In the genomic region with DNA sequence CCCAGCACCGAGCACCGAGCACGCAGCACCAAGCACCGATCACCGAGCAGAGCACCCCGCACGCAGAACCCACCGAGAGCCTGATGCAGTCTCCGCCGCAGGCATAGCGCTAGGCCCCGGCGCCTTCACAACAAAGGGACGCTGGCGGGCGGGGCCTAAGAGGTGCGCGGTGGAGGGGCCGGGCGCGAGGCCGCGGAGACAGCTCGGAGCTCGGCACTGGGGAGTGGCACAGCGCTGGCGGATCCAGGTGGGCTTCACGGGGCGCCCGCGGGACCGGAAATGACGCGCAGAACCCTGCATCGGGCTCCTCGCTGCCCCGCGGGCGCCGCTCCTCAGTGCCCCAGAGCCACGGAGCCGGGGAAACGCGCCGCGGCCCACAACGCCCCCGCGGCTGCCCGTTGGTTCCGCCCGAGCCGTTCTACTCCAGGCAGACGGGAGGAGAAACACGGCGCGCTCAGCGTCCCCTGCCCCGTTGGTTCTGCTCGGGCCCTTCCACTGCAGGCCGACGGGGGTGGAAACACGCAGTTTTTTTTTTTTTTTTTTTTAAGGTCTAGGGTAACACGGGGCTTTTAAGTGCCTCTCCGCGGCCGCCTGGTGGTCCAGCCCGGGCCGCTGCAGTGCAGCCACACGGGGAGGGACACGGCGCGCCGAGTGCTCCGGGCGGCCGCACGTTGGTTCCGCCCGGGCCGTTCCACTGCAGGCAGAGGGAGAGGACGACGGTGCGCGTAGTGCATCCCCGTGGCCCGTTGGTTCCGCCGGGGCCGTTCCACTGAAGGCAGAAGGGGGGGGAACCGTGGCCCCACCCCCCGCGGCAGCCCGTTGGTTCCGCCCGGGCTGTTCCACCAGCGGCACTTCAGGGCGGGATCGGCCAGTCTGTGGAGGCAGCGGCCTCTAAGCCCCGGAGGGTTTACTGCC, we compare ENCODE assay signal across 1 cellular context.
TF ChIP-seq lines count a peak whose summit lies in the region.

No MANE protein-coding gene starts in this region.

TF ChIP-seq in HepG2, 621 proteins besides CTCF, POLR2A, EP300 and RAD21 (continued from another document and continues in another):
- TF ChIP-seq ZNF687 (CRISPR knock-in tag; IDR thresholded peaks at IDR 0.05) (peak; percentile 48; the same call in 1 of the 2 replicates), SPEN (CRISPR knock-in tag; IDR thresholded peaks at IDR 0.05; ENCODE audit: low read depth) (0 out of 2 replicates have a peak, but pooled peaks have one; percentile 11), BRD4 (CRISPR knock-in tag; IDR thresholded peaks at IDR 0.05) (0 out of 2 replicates have a peak, but pooled peaks have one; percentile 34), POGZ (CRISPR knock-in tag; IDR thresholded peaks at IDR 0.05) (peak; percentile 28; the same call in 1 of the 2 replicates), ZSCAN9 (CRISPR knock-in tag; IDR thresholded peaks at IDR 0.05; ENCODE audit: borderline replicate concordance) (peak; percentile 75; the same call in 1 of the 2 replicates), NFIC (IDR thresholded peaks at IDR 0.05; ENCODE audit: low read length) (peak; percentile 43; the same call in 1 of the 2 replicates), HOXA3 (CRISPR knock-in tag; IDR thresholded peaks at IDR 0.05) (peak; percentile 55; the same call in 1 of the 2 replicates), ZSCAN21 (CRISPR knock-in tag; IDR thresholded peaks at IDR 0.05; ENCODE audit: borderline replicate concordance) (peak; percentile 100), ZFX (CRISPR knock-in tag; IDR thresholded peaks at IDR 0.05; ENCODE audit: low read depth) (peak; percentile 70), TARDBP (CRISPR knock-in tag; IDR thresholded peaks at IDR 0.05) (peak; percentile 44; the same call in 1 of the 2 replicates), SALL1 (CRISPR knock-in tag; IDR thresholded peaks at IDR 0.05) (0 out of 2 replicates have a peak, but pooled peaks have one; percentile 35), NAIF1 (CRISPR knock-in tag; IDR thresholded peaks at IDR 0.05; ENCODE audit: borderline replicate concordance) (peak; percentile 92), HDAC1 (CRISPR knock-in tag; IDR thresholded peaks at IDR 0.05) (peak; percentile 39; the same call in 1 of the 2 replicates), KDM2A (CRISPR knock-in tag; IDR thresholded peaks at IDR 0.05; ENCODE audit: borderline replicate concordance, low read depth) (peak; percentile 46; the same call in 1 of the 2 replicates), ZNF777 (CRISPR knock-in tag; IDR thresholded peaks at IDR 0.05) (peak; percentile 31; the same call in 1 of the 2 replicates), NONO (IDR thresholded peaks at IDR 0.05) (peak; percentile 95; the same call in 1 of the 2 replicates), NONO (CRISPR knock-in tag; conservative IDR thresholded peaks at IDR 0.05) (peak; percentile 38; the same call in 1 of the 2 replicates), SAP130 (CRISPR knock-in tag; IDR thresholded peaks at IDR 0.05; ENCODE audit: low read depth) (peak; percentile 55), ELF1 (CRISPR knock-in tag; IDR thresholded peaks at IDR 0.05) (0 out of 2 replicates have a peak, but pooled peaks have one; percentile 21), ARID4A (CRISPR knock-in tag; IDR thresholded peaks at IDR 0.05; ENCODE audit: borderline replicate concordance) (peak; percentile 23; the same call in 1 of the 2 replicates), HOXA5 (CRISPR knock-in tag; IDR thresholded peaks at IDR 0.05) (0 out of 2 replicates have a peak, but pooled peaks have one; percentile 3), PHF21A (CRISPR knock-in tag; IDR thresholded peaks at IDR 0.05) (0 out of 2 replicates have a peak, but pooled peaks have one; percentile 30), POLR2G (IDR thresholded peaks at IDR 0.05; ENCODE audit: low read depth, low read length) (peak; percentile 53), BHLHE40 (IDR thresholded peaks at IDR 0.05; ENCODE audit: low read length) (peak; percentile 89), PRDM10 (CRISPR knock-in tag; IDR thresholded peaks at IDR 0.05; ENCODE audit: low read depth) (peak; percentile 97), HNRNPLL (IDR thresholded peaks at IDR 0.05; ENCODE audit: low read depth, low read length, poor library complexity, severe bottlenecking) (peak; percentile 82), MED1 (CRISPR knock-in tag; IDR thresholded peaks at IDR 0.05) (peak; percentile 22; the same call in 1 of the 2 replicates), GATAD1 (CRISPR knock-in tag; IDR thresholded peaks at IDR 0.05) (peak; percentile 53)
- TF ChIP-seq, protein P1, sequence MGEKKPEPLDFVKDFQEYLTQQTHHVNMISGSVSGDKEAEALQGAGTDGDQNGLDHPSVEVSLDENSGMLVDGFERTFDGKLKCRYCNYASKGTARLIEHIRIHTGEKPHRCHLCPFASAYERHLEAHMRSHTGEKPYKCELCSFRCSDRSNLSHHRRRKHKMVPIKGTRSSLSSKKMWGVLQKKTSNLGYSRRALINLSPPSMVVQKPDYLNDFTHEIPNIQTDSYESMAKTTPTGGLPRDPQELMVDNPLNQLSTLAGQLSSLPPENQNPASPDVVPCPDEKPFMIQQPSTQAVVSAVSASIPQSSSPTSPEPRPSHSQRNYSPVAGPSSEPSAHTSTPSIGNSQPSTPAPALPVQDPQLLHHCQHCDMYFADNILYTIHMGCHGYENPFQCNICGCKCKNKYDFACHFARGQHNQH (CRISPR knock-in tag; IDR thresholded peaks at IDR 0.05) = peak; percentile 56; the same call in 1 of the 2 replicates
- TF ChIP-seq, protein P2, sequence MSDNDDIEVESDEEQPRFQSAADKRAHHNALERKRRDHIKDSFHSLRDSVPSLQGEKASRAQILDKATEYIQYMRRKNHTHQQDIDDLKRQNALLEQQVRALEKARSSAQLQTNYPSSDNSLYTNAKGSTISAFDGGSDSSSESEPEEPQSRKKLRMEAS (IDR thresholded peaks at IDR 0.05) = peak; percentile 64
- TF ChIP-seq, protein P3, sequence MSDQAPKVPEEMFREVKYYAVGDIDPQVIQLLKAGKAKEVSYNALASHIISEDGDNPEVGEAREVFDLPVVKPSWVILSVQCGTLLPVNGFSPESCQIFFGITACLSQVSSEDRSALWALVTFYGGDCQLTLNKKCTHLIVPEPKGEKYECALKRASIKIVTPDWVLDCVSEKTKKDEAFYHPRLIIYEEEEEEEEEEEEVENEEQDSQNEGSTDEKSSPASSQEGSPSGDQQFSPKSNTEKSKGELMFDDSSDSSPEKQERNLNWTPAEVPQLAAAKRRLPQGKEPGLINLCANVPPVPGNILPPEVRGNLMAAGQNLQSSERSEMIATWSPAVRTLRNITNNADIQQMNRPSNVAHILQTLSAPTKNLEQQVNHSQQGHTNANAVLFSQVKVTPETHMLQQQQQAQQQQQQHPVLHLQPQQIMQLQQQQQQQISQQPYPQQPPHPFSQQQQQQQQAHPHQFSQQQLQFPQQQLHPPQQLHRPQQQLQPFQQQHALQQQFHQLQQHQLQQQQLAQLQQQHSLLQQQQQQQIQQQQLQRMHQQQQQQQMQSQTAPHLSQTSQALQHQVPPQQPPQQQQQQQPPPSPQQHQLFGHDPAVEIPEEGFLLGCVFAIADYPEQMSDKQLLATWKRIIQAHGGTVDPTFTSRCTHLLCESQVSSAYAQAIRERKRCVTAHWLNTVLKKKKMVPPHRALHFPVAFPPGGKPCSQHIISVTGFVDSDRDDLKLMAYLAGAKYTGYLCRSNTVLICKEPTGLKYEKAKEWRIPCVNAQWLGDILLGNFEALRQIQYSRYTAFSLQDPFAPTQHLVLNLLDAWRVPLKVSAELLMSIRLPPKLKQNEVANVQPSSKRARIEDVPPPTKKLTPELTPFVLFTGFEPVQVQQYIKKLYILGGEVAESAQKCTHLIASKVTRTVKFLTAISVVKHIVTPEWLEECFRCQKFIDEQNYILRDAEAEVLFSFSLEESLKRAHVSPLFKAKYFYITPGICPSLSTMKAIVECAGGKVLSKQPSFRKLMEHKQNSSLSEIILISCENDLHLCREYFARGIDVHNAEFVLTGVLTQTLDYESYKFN (CRISPR knock-in tag; conservative IDR thresholded peaks at IDR 0.05) = 0 out of 2 replicates have a peak, but pooled peaks have one; percentile 14
- TF ChIP-seq, protein P4, sequence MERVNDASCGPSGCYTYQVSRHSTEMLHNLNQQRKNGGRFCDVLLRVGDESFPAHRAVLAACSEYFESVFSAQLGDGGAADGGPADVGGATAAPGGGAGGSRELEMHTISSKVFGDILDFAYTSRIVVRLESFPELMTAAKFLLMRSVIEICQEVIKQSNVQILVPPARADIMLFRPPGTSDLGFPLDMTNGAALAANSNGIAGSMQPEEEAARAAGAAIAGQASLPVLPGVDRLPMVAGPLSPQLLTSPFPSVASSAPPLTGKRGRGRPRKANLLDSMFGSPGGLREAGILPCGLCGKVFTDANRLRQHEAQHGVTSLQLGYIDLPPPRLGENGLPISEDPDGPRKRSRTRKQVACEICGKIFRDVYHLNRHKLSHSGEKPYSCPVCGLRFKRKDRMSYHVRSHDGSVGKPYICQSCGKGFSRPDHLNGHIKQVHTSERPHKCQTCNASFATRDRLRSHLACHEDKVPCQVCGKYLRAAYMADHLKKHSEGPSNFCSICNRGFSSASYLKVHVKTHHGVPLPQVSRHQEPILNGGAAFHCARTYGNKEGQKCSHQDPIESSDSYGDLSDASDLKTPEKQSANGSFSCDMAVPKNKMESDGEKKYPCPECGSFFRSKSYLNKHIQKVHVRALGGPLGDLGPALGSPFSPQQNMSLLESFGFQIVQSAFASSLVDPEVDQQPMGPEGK (CRISPR knock-in tag; IDR thresholded peaks at IDR 0.05) = 0 out of 2 replicates have a peak, but pooled peaks have one; percentile 23
